Comparison of ENCODE assay signal across 11 cellular contexts in genomic region chr15:77974098-77974414, GRCh38.
DNase-seq lines count a peak whose midpoint lies in the region; ATAC-seq and TF ChIP-seq lines count a peak whose summit lies in the region.
"Had no signal": no experiment of that assay in that cellular context is flagged by ENCODE, and none has a peak within 500 bp of the region (broad histone marks: within the 10 kb centered on the region; RNA-seq: fewer than 3 reads in every experiment).

No MANE protein-coding gene starts in this region.

- H3K4me3 Mint-ChIP-seq in endothelial cell (ENCODE audit: unreplicated experiment) = no peak overlapping the region
- no peak overlapping the region for H3K4me3 Mint-ChIP-seq in effector memory CD8-positive, alpha-beta T cell
- H3K4me3 Mint-ChIP-seq: CD4-positive, CD25-positive, alpha-beta regulatory T cell had no signal

- POLR2A ChIA-PET in AG04450 (lab: Yijun Ruan, JAX) = no interaction called here

- DNase-seq in AG04450 (ENCODE audit: low read depth, low spot score) (peak; percentile 20), epidermal melanocyte (ENCODE audit: insufficient read length, low spot score) (peak; percentile 17), mesenteric fat pad (ENCODE audit: low spot score) (peak; percentile 83), endothelial cell (ENCODE audit: low spot score) (no peak), NCI-H82 (lab: John Stamatoyannopoulos, UW) (no peak)
- DNase-seq in activated CD4-positive, alpha-beta T cell treated with anti-CD3 and anti-CD28 coated beads for 4 hours = no peak
- DNase-seq in effector memory CD8-positive, alpha-beta T cell = no peak
- DNase-seq: activated CD8-positive, alpha-beta memory T cell treated with anti-CD3 and anti-CD28 coated beads, Interleukin-2, amount 50 U/mL, for 4 hours; CD4-positive, CD25-positive, alpha-beta regulatory T cell had no signal

- H3K4me1 Mint-ChIP-seq in endothelial cell (ENCODE audit: unreplicated experiment) = no peaks in the 10 kb centered on the region
- no peaks in the 10 kb centered on the region for H3K4me1 Mint-ChIP-seq in effector memory CD8-positive, alpha-beta T cell (ENCODE audit: low read depth in 2 of 2)
- H3K4me1 Mint-ChIP-seq: CD4-positive, CD25-positive, alpha-beta regulatory T cell had no signal

- H3K4me3 ChIP-seq in AG04450 (ENCODE audit: low read depth, low read length) = no peak overlapping the region

- no peaks in the 10 kb centered on the region for H3K9me3 Mint-ChIP-seq in endothelial cell (ENCODE audit: unreplicated experiment)
- H3K9me3 Mint-ChIP-seq in effector memory CD8-positive, alpha-beta T cell = no peaks in the 10 kb centered on the region
- H3K9me3 Mint-ChIP-seq: CD4-positive, CD25-positive, alpha-beta regulatory T cell had no signal

- no peak overlapping the region for H3K27ac Mint-ChIP-seq in endothelial cell (ENCODE audit: unreplicated experiment)
- no peak overlapping the region for H3K27ac Mint-ChIP-seq in effector memory CD8-positive, alpha-beta T cell
- H3K27ac Mint-ChIP-seq: CD4-positive, CD25-positive, alpha-beta regulatory T cell had no signal

- no peak for TF ChIP-seq EP300 in Ishikawa (IDR thresholded peaks at IDR 0.05; ENCODE audit: borderline replicate concordance)

- H3K9me3 ChIP-seq in AG04450 (ENCODE audit: control insufficient read depth, insufficient read depth, low read length) = no peaks in the 10 kb centered on the region; the same call in 1 of the 2 replicates

- CTCF ChIA-PET in AG04450 (lab: Charles Lee) = no interaction called here

- TF ChIP-seq RAD21 in Ishikawa (IDR thresholded peaks at IDR 0.05; ENCODE audit: low read depth) = no peak

- no peaks in the 10 kb centered on the region for H3K36me3 Mint-ChIP-seq in endothelial cell (ENCODE audit: low read depth, unreplicated experiment)
- no peaks in the 10 kb centered on the region for H3K36me3 Mint-ChIP-seq in effector memory CD8-positive, alpha-beta T cell (ENCODE audit: insufficient read depth)
- H3K36me3 Mint-ChIP-seq: CD4-positive, CD25-positive, alpha-beta regulatory T cell had no signal

- TF ChIP-seq CTCF in AG04450 (IDR thresholded peaks at IDR 0.05; ENCODE audit: low read depth, low read length) (no peak), endothelial cell (IDR thresholded peaks at IDR 0.05; ENCODE audit: unreplicated experiment) (no peak)

- peaks cover 2% of the 10 kb centered on the region for H3K27me3 ChIP-seq in AG04450 (ENCODE audit: control insufficient read depth, insufficient read depth, low read length)

- H3K27ac ChIP-seq in AG04450 (ENCODE audit: low read depth, low read length) = no peak overlapping the region
- H3K27ac ChIP-seq: epithelial cell of prostate had no signal

- ATAC-seq in effector memory CD8-positive, alpha-beta T cell (replicated peaks) = no peak

- peaks cover 3% of the 10 kb centered on the region for H3K27me3 Mint-ChIP-seq in endothelial cell (ENCODE audit: unreplicated experiment)
- H3K27me3 Mint-ChIP-seq in effector memory CD8-positive, alpha-beta T cell = peaks cover 0 to 9% of the 10 kb centered on the region in 2 donors

TF ChIP-seq in Ishikawa, 13 proteins besides CTCF, POLR2A, EP300 and RAD21:
- TF ChIP-seq MAX (IDR thresholded peaks at IDR 0.05) (no peak), NFIC (IDR thresholded peaks at IDR 0.05) (0 out of 2 replicates have a peak, but pooled peaks have one; percentile 15)

Comparison
In these comparisons a context has a peak if more than half of its experiments do, and no peak if none do; other contexts are left out.
1. DNase-seq: peak in AG04450 (single experiment), epidermal melanocyte (single experiment) and mesenteric fat pad (single experiment); none in endothelial cell (single experiment), activated CD4-positive, alpha-beta T cell treated with anti-CD3 and anti-CD28 coated beads for 4 hours (0 of 2), effector memory CD8-positive, alpha-beta T cell (0 of 3) and NCI-H82 (single experiment).